ENCODE assay signal across 21 cellular contexts in genomic region chr12:132814232-132814631, GRCh38. TPM values are rescaled to one million over a fixed set of nuclear protein-coding genes. Genes with fewer than 3 reads are reported as not detected.
DNase-seq lines count a peak whose midpoint lies in the region; ATAC-seq, FAIRE-seq and TF ChIP-seq lines count a peak whose summit lies in the region.
"Had no signal": no experiment of that assay in that cellular context is flagged by ENCODE, and none has a peak within 500 bp of the region (broad histone marks: within the 10 kb centered on the region; RNA-seq: fewer than 3 reads in every experiment).

No MANE protein-coding gene starts in this region.

- TF ChIP-seq CTCF in astrocyte (IDR thresholded peaks at IDR 0.05; ENCODE audit: insufficient read depth, low read depth, low read length) = no peak
- no peak for TF ChIP-seq CTCF in K562 (IDR thresholded peaks at IDR 0.05 in 2 of 3, conservative IDR thresholded peaks at IDR 0.05 in 1 of 3; ENCODE audit: insufficient read depth in 2 of 3, low read depth in 1 of 3, low read length in 3 of 3)

- TF ChIP-seq POLR2A in K562 (conservative IDR thresholded peaks at IDR 0.05) = no peak

- no TSS peak for BruUV-seq in K562 (replicated peaks; lab: Mats Ljungman, UMichigan)

- H3K4me3 ChIP-seq in right cardiac atrium (ENCODE audit: low read length) (no peak overlapping the region), astrocyte (ENCODE audit: insufficient read depth, low read depth, low read length) (no peak overlapping the region), K562 (no peak overlapping the region)
- H3K4me3 ChIP-seq: BLaER1, HAP-1 had no signal

- peaks cover 12% of the 10 kb centered on the region for H3K4me1 Mint-ChIP-seq in astrocyte (ENCODE audit: low read depth, unreplicated experiment)

- H3K36me3 Mint-ChIP-seq in astrocyte (ENCODE audit: low read depth, unreplicated experiment) = peaks cover 12% of the 10 kb centered on the region

- peaks cover 3% of the 10 kb centered on the region for H3K9me1 ChIP-seq in K562 (ENCODE audit: control insufficient read depth, insufficient read depth, low read length)

- in situ Hi-C loops in K562 (cut with MboI) = no loop called here

- no peaks in the 10 kb centered on the region for H3K4me1 ChIP-seq in right cardiac atrium (ENCODE audit: control insufficient read depth, insufficient read depth, low read length)
- peaks cover 11% of the 10 kb centered on the region for H3K4me1 ChIP-seq in astrocyte (ENCODE audit: insufficient read depth, low read length)
- H3K4me1 ChIP-seq in K562 (replicated peaks in 1 of 2; ENCODE audit: control insufficient read depth in 2 of 2, insufficient read depth in 2 of 2, low read length in 2 of 2) = no peaks in the 10 kb centered on the region
- H3K4me1 ChIP-seq: Caco-2, HAP-1 had no signal

- no peak overlapping the region for H3K4me2 ChIP-seq in astrocyte (ENCODE audit: low read length)
- no peak overlapping the region for H3K4me2 ChIP-seq in K562 (ENCODE audit: insufficient read depth, low read length)
- H3K4me2 ChIP-seq: BLaER1 had no signal

- POLR2A ChIA-PET in K562 (lab: Yijun Ruan, JAX) = interaction anchor here (0.9 kb wide), 1 partner anchor 11 kb away, joined by 5 read pairs; no protein-coding TSS in a partner anchor

- TF ChIP-seq RAD21 in K562 (CRISPR knock-in tag; conservative IDR thresholded peaks at IDR 0.05 in 1 of 2, IDR thresholded peaks at IDR 0.05 in 1 of 2) = no peak

- intact Hi-C loops in right cardiac atrium (cut with DNase I) (no loop called here), cardiac septum (cut with DNase I) (no loop called here), K562 (cut with micrococcal nuclease) (no loop called here)

- peak overlapping the region; percentile 53 for H3K27ac Mint-ChIP-seq in astrocyte (ENCODE audit: unreplicated experiment)
- H3K27ac Mint-ChIP-seq: CD4-positive, CD25-positive, alpha-beta regulatory T cell; CD8-positive, alpha-beta T cell; HFFc6 had no signal

- WGBS in right cardiac atrium = 96% methylated on average over 21 of the region's 21 CpGs
- 98% methylated on average over 21 of the region's 21 CpGs for WGBS in K562 (ENCODE audit: insufficient coverage, low coverage, missing lambda C conversion rate)

- H3K9ac ChIP-seq in astrocyte (ENCODE audit: low read length) (no peak overlapping the region), K562 (ENCODE audit: insufficient read depth in 1 of 2, low read depth in 2 of 2, low read length in 2 of 2) (no peak overlapping the region; a peak in 1 of 4 replicates)
- H3K9ac ChIP-seq: BLaER1 had no signal

- no peak overlapping the region for H3K27ac ChIP-seq in right cardiac atrium (ENCODE audit: low read length)
- H3K27ac ChIP-seq in astrocyte (ENCODE audit: low read depth, low read length) = no peak overlapping the region
- H3K27ac ChIP-seq in K562 (ENCODE audit: extremely low read depth, low read depth, low read length) = no peak overlapping the region
- H3K27ac ChIP-seq: BLaER1, C4-2B had no signal

- TF ChIP-seq EP300 in K562 (IDR thresholded peaks at IDR 0.05; ENCODE audit: low read length) = no peak

- H3K79me2 ChIP-seq in astrocyte (ENCODE audit: insufficient read depth, low read length) = peaks cover 36% of the 10 kb centered on the region
- no peaks in the 10 kb centered on the region for H3K79me2 ChIP-seq in K562 (ENCODE audit: control insufficient read depth, insufficient read depth, low read length)

- peaks cover 41% of the 10 kb centered on the region for H3K36me3 ChIP-seq in astrocyte (ENCODE audit: insufficient read depth, low read length)
- H3K36me3 ChIP-seq in K562 (ENCODE audit: control insufficient read depth, insufficient read depth, low read length) = peaks cover 66% of the 10 kb centered on the region

- H3K27me3 Mint-ChIP-seq in astrocyte (ENCODE audit: low read depth, unreplicated experiment) = no peaks in the 10 kb centered on the region
- H3K27me3 Mint-ChIP-seq: CD4-positive, CD25-positive, alpha-beta regulatory T cell had no signal

- H2AFZ ChIP-seq in astrocyte (ENCODE audit: low read depth, low read length) = no peak overlapping the region
- H2AFZ ChIP-seq in K562 (ENCODE audit: low read depth, low read length) = no peak overlapping the region

- H3K27me3 ChIP-seq in right cardiac atrium (ENCODE audit: control insufficient read depth, insufficient read depth) (no peaks in the 10 kb centered on the region), astrocyte (ENCODE audit: insufficient read depth, low read length) (no peaks in the 10 kb centered on the region), K562 (ENCODE audit: control insufficient read depth in 2 of 2, insufficient read depth in 2 of 2, low read length in 2 of 2) (no peaks in the 10 kb centered on the region)
- H3K27me3 ChIP-seq: BLaER1 had no signal

- H4K20me1 ChIP-seq in astrocyte (ENCODE audit: insufficient read depth, low read length) (peaks cover 82% of the 10 kb centered on the region), K562 (replicated peaks; ENCODE audit: control insufficient read depth, insufficient read depth, low read length) (no peaks in the 10 kb centered on the region)

- DNase-seq in right cardiac atrium (peak in 2 of 3 donors; percentile 28 to 30), cardiac septum (ENCODE audit: low spot score) (no peak), astrocyte (ENCODE audit: low read depth) (no peak), K562 (ENCODE audit: extremely low read depth in 1 of 4, low spot score in 3 of 4) (no peak)
- DNase-seq in stimulated activated CD8-positive, alpha-beta memory T cell treated with anti-CD3 and anti-CD28 coated beads, Interleukin-4, amount 100 ng/mL, for 48 hours = no peak
- DNase-seq: Caco-2; CD4-positive, CD25-positive, alpha-beta regulatory T cell; CD8-positive, alpha-beta T cell; DMS 273 treated with DMSO at 0.1 percent for 48 hours; DMS79; EL; GDM1; GOT3; HFFc6 had no signal

- CTCF ChIA-PET in K562 (lab: Yijun Ruan, JAX; ENCODE audit: low intra/inter-chr PET ratio) = no interaction called here

- FAIRE-seq in astrocyte (lab: Jason Lieb, UNC) = no peak
- no peak for FAIRE-seq in K562 (lab: Jason Lieb, UNC)
- FAIRE-seq: D721Med, GM12892, H54 had no signal

- no peak overlapping the region for H3K4me3 Mint-ChIP-seq in astrocyte (ENCODE audit: unreplicated experiment)
- H3K4me3 Mint-ChIP-seq: CD4-positive, CD25-positive, alpha-beta regulatory T cell; CD8-positive, alpha-beta T cell; HFFc6 had no signal

- ATAC-seq in right cardiac atrium (peak in 1 of 2 donors; percentile 14), K562 (no peak), HG03520 (IDR thresholded peaks at IDR 0.05; ENCODE audit: unreplicated experiment) (no peak)
- ATAC-seq: CD8-positive, alpha-beta T cell had no signal

- H3K9me3 ChIP-seq in right cardiac atrium (ENCODE audit: control insufficient read depth, low read length) (no peaks in the 10 kb centered on the region), astrocyte (ENCODE audit: insufficient read depth, low read depth, low read length) (no peaks in the 10 kb centered on the region), K562 (replicated peaks; ENCODE audit: control insufficient read depth, insufficient read depth, low read depth, low read length) (no peaks in the 10 kb centered on the region)
- H3K9me3 ChIP-seq: Caco-2, HAP-1 had no signal

- H3K9me3 Mint-ChIP-seq in astrocyte (ENCODE audit: unreplicated experiment) = no peaks in the 10 kb centered on the region
- H3K9me3 Mint-ChIP-seq: CD4-positive, CD25-positive, alpha-beta regulatory T cell; CD8-positive, alpha-beta T cell; HFFc6 had no signal

RNA-seq across cellular contexts. Expression of gene GOLGA3, which starts 14.4 kb away (rescaled TPM):
- total RNA-seq in right cardiac atrium (10 to 100 TPM; 28.0 to 49.8 (median 37.2) TPM), cardiac septum (50.1 TPM), astrocyte (86.7 and 97.8 TPM in 2 replicates), K562 (2014; rRNA removed) (36.1 and 38.7 TPM in 2 replicates), K562 (2014; rRNA removed; fragmentation: Illumina TruSeq; extraction: Trizol) (17.0 and 19.0 TPM in 2 replicates), K562 (2015; rRNA removed; fragmentation: Illumina TruSeq; extraction: Trizol) (21.2 and 22.8 TPM in 2 replicates), K562 (2021) (41.7 and 48.1 TPM in 2 replicates)
- polyA plus RNA-seq in right cardiac atrium (14.6 TPM), K562 (2011; rRNA removed) (15.0 and 20.2 TPM in 2 replicates), K562 (2014; fragmentation: Illumina TruSeq; extraction: Trizol) (9.0 and 11.8 TPM in 2 replicates), K562 (2014; fragmentation: Nextera tagmentation; extraction: Ambion mirVana) (1 to 10 TPM; 1.9 to 2.9 TPM), K562 (2014; rRNA removed) (18.4 and 18.6 TPM in 2 replicates)
- total RNA-seq in K562 (2011; cell fraction: chromatin; rRNA removed; ENCODE audit: low replicate concordance) = 144 and 257 TPM in 2 replicates
- total RNA-seq in K562 (2011; cell fraction: nucleolus; rRNA removed) = 92.6 and 108 TPM in 2 replicates
- 87.7 and 106 TPM in 2 replicates for total RNA-seq in K562 (2011; cell fraction: nucleoplasm; rRNA removed)
- 21.4 and 25.3 TPM in 2 replicates for polyA plus RNA-seq in K562 (2011; cell fraction: cytosol; rRNA removed)
- polyA plus RNA-seq in K562 (2011; cell fraction: nucleus; rRNA removed) = 38.5 and 43.6 TPM in 2 replicates
- 12.5 and 13.1 TPM in 2 replicates for polyA plus RNA-seq in K562 (2012)
- polyA minus RNA-seq in K562 (2011; rRNA and poly(A)+ RNA removed) = 26.2 and 28.2 TPM in 2 replicates
- polyA minus RNA-seq in K562 (2011; cell fraction: cytosol; rRNA and poly(A)+ RNA removed) = 43.5 and 57.6 TPM in 2 replicates
- 18.7 and 48.9 TPM in 2 replicates for polyA minus RNA-seq in K562 (2011; cell fraction: nucleus; rRNA and poly(A)+ RNA removed)

RNA-seq across cellular contexts. Expression of gene ANKLE2, which starts 52.6 kb away (rescaled TPM):
- total RNA-seq in right cardiac atrium (10 to 100 TPM; 24.8 to 34.1 (median 26.6) TPM), cardiac septum (31.4 TPM), astrocyte (123 and 140 TPM in 2 replicates), K562 (2014; rRNA removed) (33.6 and 42.3 TPM in 2 replicates), K562 (2014; rRNA removed; fragmentation: Illumina TruSeq; extraction: Trizol) (44.0 and 45.6 TPM in 2 replicates), K562 (2015; rRNA removed; fragmentation: Illumina TruSeq; extraction: Trizol) (49.5 and 50.4 TPM in 2 replicates), K562 (2021) (54.3 and 56.9 TPM in 2 replicates)
- polyA plus RNA-seq in right cardiac atrium (17.7 TPM), K562 (2011; rRNA removed) (57.7 and 69.0 TPM in 2 replicates), K562 (2014; fragmentation: Illumina TruSeq; extraction: Trizol) (43.6 and 46.3 TPM in 2 replicates), K562 (2014; fragmentation: Nextera tagmentation; extraction: Ambion mirVana) (1 to 10 TPM; 3.2 TPM), K562 (2014; rRNA removed) (49.7 and 51.6 TPM in 2 replicates)
- total RNA-seq in K562 (2011; cell fraction: chromatin; rRNA removed; ENCODE audit: low replicate concordance) = 353 and 486 TPM in 2 replicates
- total RNA-seq in K562 (2011; cell fraction: nucleolus; rRNA removed) = 225 and 254 TPM in 2 replicates
- 264 and 271 TPM in 2 replicates for total RNA-seq in K562 (2011; cell fraction: nucleoplasm; rRNA removed)
- 41.4 and 48.0 TPM in 2 replicates for polyA plus RNA-seq in K562 (2011; cell fraction: cytosol; rRNA removed)
- polyA plus RNA-seq in K562 (2011; cell fraction: nucleus; rRNA removed) = 224 and 322 TPM in 2 replicates
- 39.1 and 44.5 TPM in 2 replicates for polyA plus RNA-seq in K562 (2012)
- 139 and 163 TPM in 2 replicates for polyA minus RNA-seq in K562 (2011; rRNA and poly(A)+ RNA removed)
- 46.5 and 72.4 TPM in 2 replicates for polyA minus RNA-seq in K562 (2011; cell fraction: cytosol; rRNA and poly(A)+ RNA removed)
- 105 and 129 TPM in 2 replicates for polyA minus RNA-seq in K562 (2011; cell fraction: nucleus; rRNA and poly(A)+ RNA removed)

Comparison
In these comparisons a context has a peak if more than half of its experiments do, and no peak if none do; other contexts are left out.
1. DNase-seq: peak in right cardiac atrium (2 of 3); none in cardiac septum (single experiment), astrocyte (single experiment), K562 (0 of 4) and stimulated activated CD8-positive, alpha-beta memory T cell treated with anti-CD3 and anti-CD28 coated beads, Interleukin-4, amount 100 ng/mL, for 48 hours (single experiment).